In genomic region chr3:58052373-58053273, GRCh38 we compare ENCODE assay signal across 8 cellular contexts. TPM values are rescaled to one million over a fixed set of nuclear protein-coding genes. Genes with fewer than 3 reads are reported as not detected.
A peak's percentile ranks its signal among the peaks of the same experiment; 100 is the strongest.
DNase-seq lines count a peak whose midpoint lies in the region; ATAC-seq and TF ChIP-seq lines count a peak whose summit lies in the region.

No MANE protein-coding gene starts in this region.

- no peaks in the 10 kb centered on the region for H3K27me3 Mint-ChIP-seq in activated CD4-positive, alpha-beta T cell treated with anti-CD3 and anti-CD28 coated beads, Interleukin-2, amount 10 ng/mL, durations not matched to agents 7 days and 5 days
- no peaks in the 10 kb centered on the region for H3K27me3 Mint-ChIP-seq in glutamatergic neuron (ENCODE audit: unreplicated experiment)

- H3K4me3 ChIP-seq in fibroblast of mammary gland (ENCODE audit: control insufficient read depth, low read depth, low read length) (no peak overlapping the region), upper lobe of left lung (no peak overlapping the region)

- in situ Hi-C loops in ACHN (cut with HindIII; ENCODE audit: low pct_ligation_motif_present, low pct_unique_long_range_greater_than_20kb, low sequenced_read_pairs): no loop called here

- no peaks in the 10 kb centered on the region for H3K36me3 Mint-ChIP-seq in activated CD4-positive, alpha-beta T cell treated with anti-CD3 and anti-CD28 coated beads, Interleukin-2, amount 10 ng/mL, durations not matched to agents 7 days and 5 days (ENCODE audit: low read depth)
- H3K36me3 Mint-ChIP-seq in glutamatergic neuron (ENCODE audit: unreplicated experiment): no peaks in the 10 kb centered on the region

- H3K27me3 ChIP-seq in upper lobe of left lung: no peaks in the 10 kb centered on the region

- H3K4me3 Mint-ChIP-seq in activated CD4-positive, alpha-beta T cell treated with anti-CD3 and anti-CD28 coated beads, Interleukin-2, amount 10 ng/mL, durations not matched to agents 7 days and 5 days: no peak overlapping the region
- no peak overlapping the region for H3K4me3 Mint-ChIP-seq in glutamatergic neuron (ENCODE audit: unreplicated experiment)

- WGBS in upper lobe of left lung, 2 donors: 49 to 59% methylated on average over 8 of the region's 8 CpGs

- no peaks in the 10 kb centered on the region for H3K36me3 ChIP-seq in upper lobe of left lung

- peaks cover 7% of the 10 kb centered on the region for H3K4me1 Mint-ChIP-seq in activated CD4-positive, alpha-beta T cell treated with anti-CD3 and anti-CD28 coated beads, Interleukin-2, amount 10 ng/mL, durations not matched to agents 7 days and 5 days
- H3K4me1 Mint-ChIP-seq in glutamatergic neuron (ENCODE audit: low read depth, unreplicated experiment): peaks cover 5% of the 10 kb centered on the region

- CTCF ChIA-PET in activated CD4-positive, alpha-beta T cell treated with anti-CD3 and anti-CD28 coated beads, Interleukin-2, amount 10 ng/mL, durations not matched to agents 7 days and 5 days (lab: Charles Lee): interaction anchor here (0.6 to 1.2 kb wide), 6 partner anchors 11 to 115 kb away, joined by 3 to 5 read pairs (median 3); partner anchors contain the start of gene FLNB

- TF ChIP-seq POLR2A in upper lobe of left lung (IDR thresholded peaks at IDR 0.05): no peak

- peak overlapping the region; percentile 16 to 68 (median 40) for H3K27ac ChIP-seq in upper lobe of left lung

- H3K9me3 ChIP-seq in upper lobe of left lung: no peaks in the 10 kb centered on the region

- peak; percentile 85 for ATAC-seq in HG02610 (IDR thresholded peaks at IDR 0.05; ENCODE audit: unreplicated experiment)
- ATAC-seq in upper lobe of left lung (ENCODE audit: low FRiP score in 2 of 2): peak; percentile 32 to 84

- peak; percentile 93 for DNase-seq in ACHN
- no peak for DNase-seq in activated CD4-positive, alpha-beta T cell treated with anti-CD3 and anti-CD28 coated beads, Interleukin-2, amount 10 ng/mL, durations not matched to agents 7 days and 5 days
- DNase-seq in fibroblast of mammary gland (ENCODE audit: low read depth): peak; percentile 97
- DNase-seq in nucleus accumbens (lab: John Stamatoyannopoulos, UW): peak in 34 of 56 donors; percentile 5 to 84 (median 24)
- DNase-seq in upper lobe of left lung: peak; percentile 44 to 77
- DNase-seq in NCI-H2227 treated with DMSO at 0.1 percent for 48 hours (lab: John Stamatoyannopoulos, UW): no peak
- no peak for DNase-seq in glutamatergic neuron

- POLR2A ChIA-PET in activated CD4-positive, alpha-beta T cell treated with anti-CD3 and anti-CD28 coated beads, Interleukin-2, amount 10 ng/mL, durations not matched to agents 7 days and 5 days (lab: Charles Lee): no interaction called here

- no peak for TF ChIP-seq CTCF in fibroblast of mammary gland (conservative IDR thresholded peaks at IDR 0.05; ENCODE audit: control insufficient read depth, insufficient read depth, low read depth, low read length)
- TF ChIP-seq CTCF in upper lobe of left lung (IDR thresholded peaks at IDR 0.05): no peak
- no peak for TF ChIP-seq CTCF in glutamatergic neuron (IDR thresholded peaks at IDR 0.05; ENCODE audit: partially characterized antibody, unreplicated experiment)

- H3K27ac Mint-ChIP-seq in activated CD4-positive, alpha-beta T cell treated with anti-CD3 and anti-CD28 coated beads, Interleukin-2, amount 10 ng/mL, durations not matched to agents 7 days and 5 days: peak overlapping the region; percentile 31
- no peak overlapping the region for H3K27ac Mint-ChIP-seq in glutamatergic neuron (ENCODE audit: unreplicated experiment)

- no peak for TF ChIP-seq EP300 in upper lobe of left lung (IDR thresholded peaks at IDR 0.05)

- H3K4me1 ChIP-seq in upper lobe of left lung: peaks cover 34 to 51% (median 41%) of the 10 kb centered on the region in 4 donors

- no peaks in the 10 kb centered on the region for H3K9me3 Mint-ChIP-seq in activated CD4-positive, alpha-beta T cell treated with anti-CD3 and anti-CD28 coated beads, Interleukin-2, amount 10 ng/mL, durations not matched to agents 7 days and 5 days
- H3K9me3 Mint-ChIP-seq in glutamatergic neuron (ENCODE audit: unreplicated experiment): no peaks in the 10 kb centered on the region

RNA-seq across cellular contexts. Expression of gene FLNB, which starts 44.4 kb away (rescaled TPM):
- total RNA-seq in activated CD4-positive, alpha-beta T cell treated with anti-CD3 and anti-CD28 coated beads, Interleukin-2, amount 10 ng/mL, durations not matched to agents 7 days and 5 days: 10 to 100 TPM; 27.2 to 28.1 TPM
- 100 to 1,000 TPM; 101 to 193 (median 127) TPM for total RNA-seq in upper lobe of left lung
- 75.4 TPM for total RNA-seq in glutamatergic neuron (ENCODE audit: unreplicated experiment)

Comparison
In these comparisons a context has a peak if more than half of its experiments do, and no peak if none do; other contexts are left out.
1. DNase-seq: peak in ACHN (single experiment), fibroblast of mammary gland (single experiment), nucleus accumbens (34 of 56) and upper lobe of left lung (2 of 2); none in activated CD4-positive, alpha-beta T cell treated with anti-CD3 and anti-CD28 coated beads, Interleukin-2, amount 10 ng/mL, durations not matched to agents 7 days and 5 days (single experiment), NCI-H2227 treated with DMSO at 0.1 percent for 48 hours (single experiment) and glutamatergic neuron (single experiment).